In the genomic region with DNA sequence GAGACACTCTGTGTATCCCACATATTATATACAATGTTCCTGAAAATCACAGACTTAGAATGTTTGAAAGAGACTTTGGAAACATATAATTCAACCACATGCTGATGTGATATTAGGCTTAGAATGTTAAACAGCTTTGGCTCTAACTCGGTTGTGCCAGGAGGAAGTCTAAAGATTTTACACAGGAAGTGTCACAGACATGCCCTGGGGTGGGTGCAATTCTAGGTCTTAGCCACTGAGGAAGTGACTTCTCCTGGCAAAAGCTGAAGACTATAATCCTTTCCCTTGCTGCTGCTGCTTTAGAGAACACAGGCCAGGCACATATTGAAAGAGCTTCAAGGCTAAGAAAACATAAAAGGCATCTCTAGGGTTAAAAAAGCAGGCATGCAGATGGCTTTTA, we compare ENCODE assay signal across 1 cellular context.
TF ChIP-seq lines count a peak whose summit lies in the region.

No MANE protein-coding gene starts in this region.

TF ChIP-seq in HepG2, 621 proteins besides CTCF, POLR2A, EP300 and RAD21 (continued from another document):
- TF ChIP-seq ZNF33A (CRISPR knock-in tag; IDR thresholded peaks at IDR 0.05; ENCODE audit: borderline replicate concordance) (no peak), ZNF207 (IDR thresholded peaks at IDR 0.05; ENCODE audit: borderline replicate concordance) (no peak), ZMYM2 (CRISPR knock-in tag; IDR thresholded peaks at IDR 0.05) (no peak), MEF2D (CRISPR knock-in tag; IDR thresholded peaks at IDR 0.05) (no peak), ZNF598 (CRISPR knock-in tag; IDR thresholded peaks at IDR 0.05; ENCODE audit: borderline replicate concordance) (no peak), FOXA3 (CRISPR knock-in tag; IDR thresholded peaks at IDR 0.05) (no peak), NKX3-1 (CRISPR knock-in tag; IDR thresholded peaks at IDR 0.05) (no peak), SIX4 (CRISPR knock-in tag; IDR thresholded peaks at IDR 0.05) (no peak), SRY (CRISPR knock-in tag; IDR thresholded peaks at IDR 0.05) (no peak), ZFP41 (CRISPR knock-in tag; IDR thresholded peaks at IDR 0.05; ENCODE audit: borderline replicate concordance) (no peak), ONECUT2 (CRISPR knock-in tag; IDR thresholded peaks at IDR 0.05) (no peak), GTF3A (CRISPR knock-in tag; conservative IDR thresholded peaks at IDR 0.05) (no peak), MTA3 (CRISPR knock-in tag; IDR thresholded peaks at IDR 0.05) (no peak), ZSCAN22 (CRISPR knock-in tag; IDR thresholded peaks at IDR 0.05) (no peak)
- TF ChIP-seq, protein P1, sequence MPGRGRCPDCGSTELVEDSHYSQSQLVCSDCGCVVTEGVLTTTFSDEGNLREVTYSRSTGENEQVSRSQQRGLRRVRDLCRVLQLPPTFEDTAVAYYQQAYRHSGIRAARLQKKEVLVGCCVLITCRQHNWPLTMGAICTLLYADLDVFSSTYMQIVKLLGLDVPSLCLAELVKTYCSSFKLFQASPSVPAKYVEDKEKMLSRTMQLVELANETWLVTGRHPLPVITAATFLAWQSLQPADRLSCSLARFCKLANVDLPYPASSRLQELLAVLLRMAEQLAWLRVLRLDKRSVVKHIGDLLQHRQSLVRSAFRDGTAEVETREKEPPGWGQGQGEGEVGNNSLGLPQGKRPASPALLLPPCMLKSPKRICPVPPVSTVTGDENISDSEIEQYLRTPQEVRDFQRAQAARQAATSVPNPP (CRISPR knock-in tag; IDR thresholded peaks at IDR 0.05), result no peak
- TF ChIP-seq, protein P2, sequence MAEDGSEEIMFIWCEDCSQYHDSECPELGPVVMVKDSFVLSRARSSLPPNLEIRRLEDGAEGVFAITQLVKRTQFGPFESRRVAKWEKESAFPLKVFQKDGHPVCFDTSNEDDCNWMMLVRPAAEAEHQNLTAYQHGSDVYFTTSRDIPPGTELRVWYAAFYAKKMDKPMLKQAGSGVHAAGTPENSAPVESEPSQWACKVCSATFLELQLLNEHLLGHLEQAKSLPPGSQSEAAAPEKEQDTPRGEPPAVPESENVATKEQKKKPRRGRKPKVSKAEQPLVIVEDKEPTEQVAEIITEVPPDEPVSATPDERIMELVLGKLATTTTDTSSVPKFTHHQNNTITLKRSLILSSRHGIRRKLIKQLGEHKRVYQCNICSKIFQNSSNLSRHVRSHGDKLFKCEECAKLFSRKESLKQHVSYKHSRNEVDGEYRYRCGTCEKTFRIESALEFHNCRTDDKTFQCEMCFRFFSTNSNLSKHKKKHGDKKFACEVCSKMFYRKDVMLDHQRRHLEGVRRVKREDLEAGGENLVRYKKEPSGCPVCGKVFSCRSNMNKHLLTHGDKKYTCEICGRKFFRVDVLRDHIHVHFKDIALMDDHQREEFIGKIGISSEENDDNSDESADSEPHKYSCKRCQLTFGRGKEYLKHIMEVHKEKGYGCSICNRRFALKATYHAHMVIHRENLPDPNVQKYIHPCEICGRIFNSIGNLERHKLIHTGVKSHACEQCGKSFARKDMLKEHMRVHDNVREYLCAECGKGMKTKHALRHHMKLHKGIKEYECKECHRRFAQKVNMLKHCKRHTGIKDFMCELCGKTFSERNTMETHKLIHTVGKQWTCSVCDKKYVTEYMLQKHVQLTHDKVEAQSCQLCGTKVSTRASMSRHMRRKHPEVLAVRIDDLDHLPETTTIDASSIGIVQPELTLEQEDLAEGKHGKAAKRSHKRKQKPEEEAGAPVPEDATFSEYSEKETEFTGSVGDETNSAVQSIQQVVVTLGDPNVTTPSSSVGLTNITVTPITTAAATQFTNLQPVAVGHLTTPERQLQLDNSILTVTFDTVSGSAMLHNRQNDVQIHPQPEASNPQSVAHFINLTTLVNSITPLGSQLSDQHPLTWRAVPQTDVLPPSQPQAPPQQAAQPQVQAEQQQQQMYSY (CRISPR knock-in tag; IDR thresholded peaks at IDR 0.05), result no peak
- TF ChIP-seq, protein P3, sequence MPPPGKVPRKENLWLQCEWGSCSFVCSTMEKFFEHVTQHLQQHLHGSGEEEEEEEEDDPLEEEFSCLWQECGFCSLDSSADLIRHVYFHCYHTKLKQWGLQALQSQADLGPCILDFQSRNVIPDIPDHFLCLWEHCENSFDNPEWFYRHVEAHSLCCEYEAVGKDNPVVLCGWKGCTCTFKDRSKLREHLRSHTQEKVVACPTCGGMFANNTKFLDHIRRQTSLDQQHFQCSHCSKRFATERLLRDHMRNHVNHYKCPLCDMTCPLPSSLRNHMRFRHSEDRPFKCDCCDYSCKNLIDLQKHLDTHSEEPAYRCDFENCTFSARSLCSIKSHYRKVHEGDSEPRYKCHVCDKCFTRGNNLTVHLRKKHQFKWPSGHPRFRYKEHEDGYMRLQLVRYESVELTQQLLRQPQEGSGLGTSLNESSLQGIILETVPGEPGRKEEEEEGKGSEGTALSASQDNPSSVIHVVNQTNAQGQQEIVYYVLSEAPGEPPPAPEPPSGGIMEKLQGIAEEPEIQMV (CRISPR knock-in tag; IDR thresholded peaks at IDR 0.05; ENCODE audit: low read depth), result no peak
